Comparison of ENCODE assay signal across 25 cellular contexts in genomic region chr15:65451989-65452388, GRCh38.
"Had no signal": no experiment of that assay in that cellular context is flagged by ENCODE, and none has a peak within 500 bp of the region (broad histone marks: within the 10 kb centered on the region; RNA-seq: fewer than 3 reads in every experiment).

No MANE protein-coding gene starts in this region.

- H3K9me3 ChIP-seq: left lung, lower lobe of right lung, neutrophil, right atrium auricular region, right lobe of liver, spleen, stomach, testis, thyroid gland, transverse colon, upper lobe of left lung had no signal

- H3K27me3 Mint-ChIP-seq: naive thymus-derived CD8-positive, alpha-beta T cell had no signal

- H3K4me3 Mint-ChIP-seq: naive thymus-derived CD8-positive, alpha-beta T cell; nephron; neural progenitor cell; stimulated activated effector memory CD8-positive, alpha-beta T cell treated with anti-CD3 and anti-CD28 coated beads, Interleukin-12 subunit alpha, Interleukin-12 subunit beta, amount 100 ng/mL, for 72 hours had no signal

- H3K27ac Mint-ChIP-seq: naive thymus-derived CD8-positive, alpha-beta T cell; nephron; neural progenitor cell; stimulated activated effector memory CD8-positive, alpha-beta T cell treated with anti-CD3 and anti-CD28 coated beads, Interleukin-12 subunit alpha, Interleukin-12 subunit beta, amount 100 ng/mL, for 72 hours had no signal

- ATAC-seq: left colon; left lung; lower lobe of right lung; naive thymus-derived CD8-positive, alpha-beta T cell; right lobe of liver; stimulated activated effector memory CD8-positive, alpha-beta T cell treated with anti-CD3 and anti-CD28 coated beads, Interleukin-12 subunit alpha, Interleukin-12 subunit beta, amount 100 ng/mL, for 72 hours; stimulated activated naive CD8-positive, alpha-beta T cell treated with anti-CD3 and anti-CD28 coated beads, Interleukin-15, Interleukin-2, amounts not matched to agents 100 U/mL and 50 U/mL, for 24 hours had no signal

- H3K27me3 ChIP-seq: left lung, neural progenitor cell, neutrophil, right atrium auricular region, right lobe of liver, spleen, stomach, testis, thyroid gland, transverse colon, upper lobe of left lung had no signal

- H3K4me1 Mint-ChIP-seq: nephron; neural progenitor cell; stimulated activated effector memory CD8-positive, alpha-beta T cell treated with anti-CD3 and anti-CD28 coated beads, Interleukin-12 subunit alpha, Interleukin-12 subunit beta, amount 100 ng/mL, for 72 hours had no signal

- H3K4me1 ChIP-seq: left lung, lower lobe of right lung, neural progenitor cell, parathyroid adenoma, right atrium auricular region, right lobe of liver, spleen, stomach, testis, thyroid gland, transverse colon, upper lobe of left lung had no signal

- DNase-seq: hippocampal formation; kidney; left colon; left lung; lower lobe of right lung; mammary epithelial cell; mesenchymal stem cell; naive thymus-derived CD8-positive, alpha-beta T cell; occipital lobe; right lobe of liver; small intestine; spleen; stimulated activated CD4-positive, alpha-beta T cell treated with anti-CD3 and anti-CD28 coated beads, Interleukin-4, amount 100 ng/mL, for 24 hours; stimulated activated naive CD8-positive, alpha-beta T cell treated with anti-CD3 and anti-CD28 coated beads, Interleukin-15, Interleukin-2, amounts not matched to agents 100 U/mL and 50 U/mL, for 24 hours; stomach; testis; thyroid gland; transverse colon; upper lobe of left lung had no signal

- H3K9ac ChIP-seq: neural progenitor cell, parathyroid adenoma had no signal

- H3K9me3 Mint-ChIP-seq: naive thymus-derived CD8-positive, alpha-beta T cell; nephron; neural progenitor cell; stimulated activated effector memory CD8-positive, alpha-beta T cell treated with anti-CD3 and anti-CD28 coated beads, Interleukin-12 subunit alpha, Interleukin-12 subunit beta, amount 100 ng/mL, for 72 hours had no signal

- H3K4me3 ChIP-seq: left lung, lower lobe of right lung, neural progenitor cell, right atrium auricular region, right lobe of liver, spleen, stomach, testis, thyroid gland, transverse colon, upper lobe of left lung had no signal

- H3K27ac ChIP-seq: left lung, lower lobe of right lung, neural progenitor cell, neutrophil, parathyroid adenoma, right atrium auricular region, right lobe of liver, spleen, stomach, testis, thyroid gland, transverse colon, upper lobe of left lung had no signal
